In the genomic region with DNA sequence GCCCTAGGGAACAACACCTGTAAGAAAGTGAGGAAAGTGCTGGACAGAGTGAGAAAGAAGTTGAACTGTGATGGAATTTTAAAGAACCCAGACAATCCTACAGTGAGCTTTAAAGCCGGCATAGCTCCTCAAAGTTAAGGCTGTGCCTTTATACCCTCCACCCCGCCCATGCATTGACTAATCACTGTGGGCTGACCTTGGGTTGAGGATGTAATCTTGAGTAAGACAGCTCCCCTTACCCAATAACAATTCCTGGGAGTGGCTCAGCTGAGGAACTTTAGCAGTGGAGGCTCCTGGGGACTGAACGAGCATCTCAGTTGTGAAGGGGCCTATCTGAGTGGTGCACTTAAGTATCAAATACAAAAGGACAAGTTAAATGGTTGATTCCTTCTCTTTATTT, we compare ENCODE assay signal across 25 cellular contexts. TPM values are rescaled to one million over a fixed set of nuclear protein-coding genes. Genes with fewer than 3 reads are reported as not detected.
DNase-seq lines count a peak whose midpoint lies in the region; ATAC-seq and TF ChIP-seq lines count a peak whose summit lies in the region.
"Had no signal": no experiment of that assay in that cellular context is flagged by ENCODE, and none has a peak within 500 bp of the region (broad histone marks: within the 10 kb centered on the region; RNA-seq: fewer than 3 reads in every experiment).

No MANE protein-coding gene starts in this region.

- H3K27me3 Mint-ChIP-seq in GM23338 (ENCODE audit: insufficient read depth, low read depth, poor library complexity) = peaks cover 7% of the 10 kb centered on the region

- H3K79me2 ChIP-seq in GM23338 (replicated peaks; ENCODE audit: insufficient read depth) = no peaks in the 10 kb centered on the region

- H3K4me1 Mint-ChIP-seq in GM23338 = peaks cover 21% of the 10 kb centered on the region

- no peaks in the 10 kb centered on the region for H3K9me3 ChIP-seq in adipocyte (ENCODE audit: control insufficient read depth, low read length)
- no peaks in the 10 kb centered on the region for H3K9me3 ChIP-seq in left lung
- H3K9me3 ChIP-seq: suprapubic skin had no signal

- no peak overlapping the region for H3K27ac Mint-ChIP-seq in GM23338
- H3K27ac Mint-ChIP-seq: activated CD4-positive, alpha-beta T cell treated with anti-CD3 and anti-CD28 coated beads, Interleukin-2, amount 10 ng/mL, durations not matched to agents 24 days and 14 days; activated naive CD4-positive, alpha-beta T cell treated with anti-CD3 and anti-CD28 coated beads for 36 hours; activated T-cell treated with anti-CD3 and anti-CD28 coated beads, Interleukin-2, amount 50 U/mL, for 72 hours; stimulated activated effector memory CD8-positive, alpha-beta T cell treated with anti-CD3 and anti-CD28 coated beads, Interleukin-12 subunit alpha, Interleukin-12 subunit beta, amount 100 ng/mL, for 72 hours had no signal

- intact Hi-C loops in left lung (cut with DNase I) = no loop called here

- peaks cover 14% of the 10 kb centered on the region for H3K9me3 Mint-ChIP-seq in GM23338
- H3K9me3 Mint-ChIP-seq: activated CD4-positive, alpha-beta T cell treated with anti-CD3 and anti-CD28 coated beads, Interleukin-2, amount 10 ng/mL, durations not matched to agents 24 days and 14 days; activated naive CD4-positive, alpha-beta T cell treated with anti-CD3 and anti-CD28 coated beads for 36 hours; activated T-cell treated with anti-CD3 and anti-CD28 coated beads, Interleukin-2, amount 50 U/mL, for 72 hours; stimulated activated effector memory CD8-positive, alpha-beta T cell treated with anti-CD3 and anti-CD28 coated beads, Interleukin-12 subunit alpha, Interleukin-12 subunit beta, amount 100 ng/mL, for 72 hours had no signal

- peak overlapping the region; percentile 4 for H3K27ac ChIP-seq in GM23338 (ENCODE audit: low read depth)
- peak overlapping the region in 1 of 2 donors; percentile 75 for H3K27ac ChIP-seq in left lung
- H3K27ac ChIP-seq: C4-2B, dorsolateral prefrontal cortex, suprapubic skin had no signal

- DNase-seq in GM23338 (ENCODE audit: low spot score) (peak; percentile 34), NOMO-1 (lab: John Stamatoyannopoulos, UW; ENCODE audit: unreplicated experiment in 2 of 2) (peak; percentile 65), adipocyte (ENCODE audit: low read depth) (peak; percentile 16), left lung (peak in 1 of 2 donors; percentile 37), midbrain (lab: John Stamatoyannopoulos, UW) (no peak), A172 (ENCODE audit: low spot score) (no peak), NCI-H1930 (lab: John Stamatoyannopoulos, UW) (no peak)
- DNase-seq: activated CD4-positive, alpha-beta T cell treated with anti-CD3 and anti-CD28 coated beads, Interleukin-2, amount 10 ng/mL, durations not matched to agents 24 days and 14 days; activated naive CD4-positive, alpha-beta T cell treated with anti-CD3 and anti-CD28 coated beads for 36 hours; activated T-cell treated with anti-CD3 and anti-CD28 coated beads, Interleukin-2, amount 50 U/mL, for 72 hours; anterior cingulate cortex; central memory CD4-positive, alpha-beta T cell; dorsolateral prefrontal cortex; islet precursor cell; KG1; NCI-H1048; NCI-H2081; SHP77 treated with DMSO at 0.1 percent for 48 hours; stimulated activated CD4-positive, alpha-beta T cell treated with anti-CD3 and anti-CD28 coated beads, Interleukin-1b, Interleukin-23, amount 100 ng/mL, for 48 hours; T-helper 1 cell had no signal

- no peak overlapping the region for H2AFZ ChIP-seq in GM23338

- no peaks in the 10 kb centered on the region for H3K36me3 ChIP-seq in GM23338 (ENCODE audit: insufficient read depth)
- H3K36me3 ChIP-seq in adipocyte (ENCODE audit: control insufficient read depth, insufficient read depth, low read length, severe bottlenecking) = no peaks in the 10 kb centered on the region
- no peaks in the 10 kb centered on the region for H3K36me3 ChIP-seq in left lung
- H3K36me3 ChIP-seq: suprapubic skin had no signal

- TF ChIP-seq CTCF in GM23338 (conservative IDR thresholded peaks at IDR 0.05; ENCODE audit: low read depth in 2 of 2) (no peak), left lung (IDR thresholded peaks at IDR 0.05) (no peak)

- H3F3A ChIP-seq in GM23338 (replicated peaks; ENCODE audit: low read depth) = peaks cover 11% of the 10 kb centered on the region

- H3K4me2 ChIP-seq in GM23338 = no peak overlapping the region

- no peak overlapping the region for H3K9ac ChIP-seq in adipocyte (ENCODE audit: low read length)

- no peak overlapping the region for H3K4me3 ChIP-seq in GM23338
- no peak overlapping the region for H3K4me3 ChIP-seq in adipocyte (ENCODE audit: low read length)
- H3K4me3 ChIP-seq in left lung = no peak overlapping the region
- H3K4me3 ChIP-seq: dorsolateral prefrontal cortex, suprapubic skin had no signal

- 0 out of 2 replicates have a peak, but pooled peaks cover 2% of the 10 kb centered on the region for H3K9me2 ChIP-seq in GM23338 (ENCODE audit: insufficient read depth)

- H3K4me3 Mint-ChIP-seq in GM23338 = no peak overlapping the region
- H3K4me3 Mint-ChIP-seq: activated CD4-positive, alpha-beta T cell treated with anti-CD3 and anti-CD28 coated beads, Interleukin-2, amount 10 ng/mL, durations not matched to agents 24 days and 14 days; activated naive CD4-positive, alpha-beta T cell treated with anti-CD3 and anti-CD28 coated beads for 36 hours; activated T-cell treated with anti-CD3 and anti-CD28 coated beads, Interleukin-2, amount 50 U/mL, for 72 hours; stimulated activated effector memory CD8-positive, alpha-beta T cell treated with anti-CD3 and anti-CD28 coated beads, Interleukin-12 subunit alpha, Interleukin-12 subunit beta, amount 100 ng/mL, for 72 hours had no signal

- ATAC-seq in GM23338 = no peak
- ATAC-seq in left lung = peak; percentile 48
- ATAC-seq in HG02884 (IDR thresholded peaks at IDR 0.05; ENCODE audit: unreplicated experiment) = no peak
- ATAC-seq: activated T-cell treated with anti-CD3 and anti-CD28 coated beads, Interleukin-2, amount 50 U/mL, for 72 hours; HCT116; stimulated activated effector memory CD8-positive, alpha-beta T cell treated with anti-CD3 and anti-CD28 coated beads, Interleukin-12 subunit alpha, Interleukin-12 subunit beta, amount 100 ng/mL, for 72 hours had no signal

- peaks cover 29% of the 10 kb centered on the region for H3K4me1 ChIP-seq in GM23338 (ENCODE audit: insufficient read depth)
- H3K4me1 ChIP-seq in adipocyte (ENCODE audit: control insufficient read depth, insufficient read depth, low read length) = no peaks in the 10 kb centered on the region
- peaks cover 4 to 10% of the 10 kb centered on the region in 2 donors for H3K4me1 ChIP-seq in left lung

- H3K27me3 ChIP-seq in GM23338 (ENCODE audit: insufficient read depth) = no peaks in the 10 kb centered on the region
- no peaks in the 10 kb centered on the region for H3K27me3 ChIP-seq in adipocyte (replicated peaks; ENCODE audit: control insufficient read depth, insufficient read depth, low read length)
- H3K27me3 ChIP-seq in left lung = no peaks in the 10 kb centered on the region
- H3K27me3 ChIP-seq: suprapubic skin had no signal

- peaks cover 19% of the 10 kb centered on the region; the same call in 2 of the 3 replicates for H3K36me3 Mint-ChIP-seq in GM23338 (ENCODE audit: low read depth)
- H3K36me3 Mint-ChIP-seq: stimulated activated effector memory CD8-positive, alpha-beta T cell treated with anti-CD3 and anti-CD28 coated beads, Interleukin-12 subunit alpha, Interleukin-12 subunit beta, amount 100 ng/mL, for 72 hours had no signal

- H4K20me1 ChIP-seq in GM23338 (replicated peaks; ENCODE audit: insufficient read depth) = no peaks in the 10 kb centered on the region

TF ChIP-seq in GM23338, 12 proteins besides CTCF, POLR2A, EP300 and RAD21 (continues in another document):
- TF ChIP-seq EZH2 (IDR thresholded peaks at IDR 0.05; ENCODE audit: low read depth, unreplicated experiment) = no peak
- TF ChIP-seq CREB1 (CRISPR knock-in tag; IDR thresholded peaks at IDR 0.05; ENCODE audit: low read depth) = no peak

RNA-seq across cellular contexts. Expression of a gene that starts 35.7 kb away (rescaled TPM):
- 130 and 140 TPM in 2 replicates for total RNA-seq in GM23338 (2014; rRNA removed; shearing (Covaris generic))
- polyA plus RNA-seq in GM23338 (2016; fragmentation: Nextera tagmentation; extraction: Ambion mirVana) = 481 and 565 TPM in 2 replicates
- 10 to 100 TPM; 25.4 to 36.7 TPM for total RNA-seq in left lung
- total RNA-seq in A172 (2014; rRNA removed; shearing (Covaris generic)) = 15.3 and 15.7 TPM in 2 replicates

RNA-seq across cellular contexts. Expression of a gene that starts 54.3 kb away (rescaled TPM):
- 57.2 and 67.3 TPM in 2 replicates for total RNA-seq in GM23338 (2014; rRNA removed; shearing (Covaris generic))
- polyA plus RNA-seq in GM23338 (2016; fragmentation: Nextera tagmentation; extraction: Ambion mirVana) = 39.1 and 42.3 TPM in 2 replicates
- total RNA-seq in left lung = 10 to 100 TPM; 26.1 to 30.3 TPM
- total RNA-seq in A172 (2014; rRNA removed; shearing (Covaris generic)) = 23.8 and 29.3 TPM in 2 replicates

Comparison
In these comparisons a context has a peak if more than half of its experiments do, and no peak if none do; other contexts are left out.
1. DNase-seq: peak in GM23338 (single experiment), NOMO-1 (2 of 2) and adipocyte (single experiment); none in midbrain (single experiment), A172 (single experiment) and NCI-H1930 (0 of 2).